In the genomic region with DNA sequence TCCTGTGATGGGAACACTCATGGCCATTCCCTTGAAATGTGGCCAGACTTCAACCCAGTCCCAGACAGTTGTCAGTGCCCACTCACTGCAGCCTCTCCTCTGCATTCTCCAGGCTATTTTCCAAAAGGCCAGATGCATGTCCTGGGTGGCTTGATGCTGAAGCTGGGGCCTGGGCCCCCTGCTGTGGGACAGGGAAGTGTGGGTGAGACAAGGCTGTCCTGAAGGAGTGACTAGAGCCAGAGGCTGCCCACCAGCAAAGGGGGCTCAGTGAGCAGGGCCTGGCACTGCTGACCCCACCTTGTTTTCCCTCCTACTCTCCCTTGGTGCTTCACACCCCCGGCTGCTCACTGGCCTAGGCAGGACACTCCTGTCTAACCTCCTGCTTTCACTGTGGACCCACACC, we compare ENCODE assay signal across 10 cellular contexts. TPM values are rescaled to one million over a fixed set of nuclear protein-coding genes. Genes with fewer than 3 reads are reported as not detected.
DNase-seq lines count a peak whose midpoint lies in the region; ATAC-seq, FAIRE-seq and TF ChIP-seq lines count a peak whose summit lies in the region.
"Had no signal": no experiment of that assay in that cellular context is flagged by ENCODE, and none has a peak within 500 bp of the region (broad histone marks: within the 10 kb centered on the region; RNA-seq: fewer than 3 reads in every experiment).

No MANE protein-coding gene starts in this region.

- no peaks in the 10 kb centered on the region for H3K79me2 ChIP-seq in HepG2 (ENCODE audit: insufficient read depth, low read length)

- no peak overlapping the region for H3K4me3 ChIP-seq in HepG2 (replicated peaks in 1 of 3; ENCODE audit: insufficient read depth in 1 of 3, low read depth in 2 of 3, low read length in 3 of 3)

- H3K4me1 Mint-ChIP-seq in activated T-helper 1 cell treated with anti-CD3 and anti-CD28 coated beads, Interleukin-12 subunit alpha, Interleukin-12 subunit beta, Interleukin-2, Interleukin-4 antibody, amounts not matched to agents 30 ng/mL and 10 ng/mL and 1 ng/mL, durations not matched to agents 14 hours and 24 hours and 36 hours (ENCODE audit: low read depth): peaks cover 83% of the 10 kb centered on the region
- peaks cover 82% of the 10 kb centered on the region for H3K4me1 Mint-ChIP-seq in stimulated activated naive CD8-positive, alpha-beta T cell treated with anti-CD3 and anti-CD28 coated beads, Interleukin-15, amount 100 ng/mL, for 72 hours

- H3K27ac Mint-ChIP-seq in activated T-helper 1 cell treated with anti-CD3 and anti-CD28 coated beads, Interleukin-12 subunit alpha, Interleukin-12 subunit beta, Interleukin-2, Interleukin-4 antibody, amounts not matched to agents 30 ng/mL and 10 ng/mL and 1 ng/mL, durations not matched to agents 14 hours and 24 hours and 36 hours: peak overlapping the region; percentile 98
- peak overlapping the region; percentile 94 to 99 for H3K27ac Mint-ChIP-seq in stimulated activated naive CD8-positive, alpha-beta T cell treated with anti-CD3 and anti-CD28 coated beads, Interleukin-15, amount 100 ng/mL, for 72 hours

- H4K20me1 ChIP-seq in HepG2 (ENCODE audit: insufficient read depth, low read length): no peaks in the 10 kb centered on the region

- FAIRE-seq in HepG2 (lab: Jason Lieb, UNC): no peak

- H3K4me2 ChIP-seq in HepG2 (ENCODE audit: low read depth, low read length): peak overlapping the region; percentile 98

- H3K9me3 Mint-ChIP-seq in activated T-helper 1 cell treated with anti-CD3 and anti-CD28 coated beads, Interleukin-12 subunit alpha, Interleukin-12 subunit beta, Interleukin-2, Interleukin-4 antibody, amounts not matched to agents 30 ng/mL and 10 ng/mL and 1 ng/mL, durations not matched to agents 14 hours and 24 hours and 36 hours: no peaks in the 10 kb centered on the region
- no peaks in the 10 kb centered on the region for H3K9me3 Mint-ChIP-seq in stimulated activated naive CD8-positive, alpha-beta T cell treated with anti-CD3 and anti-CD28 coated beads, Interleukin-15, amount 100 ng/mL, for 72 hours

- TF ChIP-seq CTCF in HepG2 (CRISPR knock-in tag; IDR thresholded peaks at IDR 0.05): no peak

- no peak overlapping the region for H2AFZ ChIP-seq in HepG2 (ENCODE audit: low read length)

- TF ChIP-seq EP300 in HepG2 (IDR thresholded peaks at IDR 0.05; ENCODE audit: low read depth in 2 of 2, low read length in 2 of 2): no peak
- no peak for TF ChIP-seq EP300 in HepG2 (CRISPR knock-in tag; IDR thresholded peaks at IDR 0.05; ENCODE audit: borderline replicate concordance)

- no TSS peak for BruUV-seq in HepG2 (replicated peaks; lab: Mats Ljungman, UMichigan)

- intact Hi-C loops in activated T-helper 1 cell treated with anti-CD3 and anti-CD28 coated beads, Interleukin-12 subunit alpha, Interleukin-12 subunit beta, Interleukin-2, Interleukin-4 antibody, amounts not matched to agents 30 ng/mL and 10 ng/mL and 1 ng/mL, durations not matched to agents 14 hours and 24 hours and 36 hours (cut with micrococcal nuclease): loop anchor here (2.0 kb wide), 1 partner anchor 17 kb away; the partner anchor contains the start of gene MAPKAPK3
- intact Hi-C loops in HepG2 (cut with micrococcal nuclease; ENCODE audit: unreplicated experiment): no loop called here

- WGBS in HepG2 (ENCODE audit: low lambda C conversion rate): 88% methylated on average over 1 of the region's 1 CpG

- H3K4me1 ChIP-seq in HepG2 (ENCODE audit: insufficient read depth, low read length): peaks cover 73% of the 10 kb centered on the region

- H3K4me3 Mint-ChIP-seq in activated T-helper 1 cell treated with anti-CD3 and anti-CD28 coated beads, Interleukin-12 subunit alpha, Interleukin-12 subunit beta, Interleukin-2, Interleukin-4 antibody, amounts not matched to agents 30 ng/mL and 10 ng/mL and 1 ng/mL, durations not matched to agents 14 hours and 24 hours and 36 hours: peak overlapping the region; percentile 99
- H3K4me3 Mint-ChIP-seq in stimulated activated naive CD8-positive, alpha-beta T cell treated with anti-CD3 and anti-CD28 coated beads, Interleukin-15, amount 100 ng/mL, for 72 hours: peak overlapping the region; percentile 89 to 99

- POLR2A ChIA-PET in HepG2 (lab: Yijun Ruan, JAX): interaction anchor here (1.7 to 4.7 kb wide), 6 partner anchors 9 to 17 kb away, joined by 7 to 176 read pairs (median 22); partner anchors contain the start of genes CISH and MAPKAPK3

- CTCF ChIA-PET in HepG2 (lab: Yijun Ruan, JAX; ENCODE audit: low intra/inter-chr PET ratio, low total read pairs): no interaction called here

- no peaks in the 10 kb centered on the region for H3K36me3 ChIP-seq in HepG2 (replicated peaks in 1 of 2; ENCODE audit: control insufficient read depth in 1 of 2, insufficient read depth in 2 of 2, low read length in 2 of 2)

- TF ChIP-seq POLR2A in HepG2 (IDR thresholded peaks at IDR 0.05; ENCODE audit: insufficient read depth in 1 of 2, low read depth in 2 of 2, low read length in 2 of 2) (no peak), erythroblast (IDR thresholded peaks at IDR 0.05; ENCODE audit: low read length) (no peak)

- peaks cover 48% of the 10 kb centered on the region for H3K36me3 Mint-ChIP-seq in activated T-helper 1 cell treated with anti-CD3 and anti-CD28 coated beads, Interleukin-12 subunit alpha, Interleukin-12 subunit beta, Interleukin-2, Interleukin-4 antibody, amounts not matched to agents 30 ng/mL and 10 ng/mL and 1 ng/mL, durations not matched to agents 14 hours and 24 hours and 36 hours (ENCODE audit: low read depth)

- peak overlapping the region; percentile 12; the same call in 1 of the 2 replicates for H3K9ac ChIP-seq in HepG2 (ENCODE audit: insufficient read depth, low read depth, low read length)

- no peak for TF ChIP-seq RAD21 in HepG2 (CRISPR knock-in tag; IDR thresholded peaks at IDR 0.05)

- in situ Hi-C loops in HepG2 (cut with HindIII; ENCODE audit: extremely low pct_ligation_motif_present, low pct_unique_long_range_greater_than_20kb): no loop called here

- peak overlapping the region; percentile 97 for H3K27ac ChIP-seq in HepG2 (ENCODE audit: extremely low read length, insufficient read depth, low read length)

- ATAC-seq in HepG2: no peak
- no peak for ATAC-seq in stimulated activated naive CD8-positive, alpha-beta T cell treated with anti-CD3 and anti-CD28 coated beads, Interleukin-15, amount 100 ng/mL, for 72 hours

- DNase-seq in activated CD4-positive, alpha-beta T cell treated with anti-CD3 and anti-CD28 coated beads, Interleukin-2, amount 50 U/mL, for 48 hours: peak; percentile 26
- DNase-seq in activated CD4-positive, alpha-beta T cell treated with anti-CD3 and anti-CD28 coated beads for 4 hours: no peak
- DNase-seq in activated T-helper 1 cell treated with anti-CD3 and anti-CD28 coated beads, Interleukin-12 subunit alpha, Interleukin-12 subunit beta, Interleukin-2, Interleukin-4 antibody, amounts not matched to agents 30 ng/mL and 10 ng/mL and 1 ng/mL, durations not matched to agents 14 hours and 24 hours and 36 hours (ENCODE audit: low spot score): no peak
- DNase-seq in HepG2 (ENCODE audit: low spot score) (no peak), HCEC 1CT (no peak), erythroblast (lab: John Stamatoyannopoulos, UW) (no peak), COR-L47 (lab: John Stamatoyannopoulos, UW) (no peak)
- DNase-seq in stimulated activated naive CD8-positive, alpha-beta T cell treated with anti-CD3 and anti-CD28 coated beads, Interleukin-15, amount 100 ng/mL, for 72 hours: no peak
- DNase-seq: midbrain, NCI-H82 had no signal

- no peaks in the 10 kb centered on the region for H3K9me3 ChIP-seq in HepG2 (ENCODE audit: low read length)

- no peaks in the 10 kb centered on the region for H3K27me3 ChIP-seq in HepG2 (ENCODE audit: control insufficient read depth in 1 of 2, insufficient read depth in 2 of 2, low read length in 2 of 2)

- H3K27me3 Mint-ChIP-seq in activated T-helper 1 cell treated with anti-CD3 and anti-CD28 coated beads, Interleukin-12 subunit alpha, Interleukin-12 subunit beta, Interleukin-2, Interleukin-4 antibody, amounts not matched to agents 30 ng/mL and 10 ng/mL and 1 ng/mL, durations not matched to agents 14 hours and 24 hours and 36 hours (ENCODE audit: insufficient read depth): no peaks in the 10 kb centered on the region
- H3K27me3 Mint-ChIP-seq in stimulated activated naive CD8-positive, alpha-beta T cell treated with anti-CD3 and anti-CD28 coated beads, Interleukin-15, amount 100 ng/mL, for 72 hours: no peaks in the 10 kb centered on the region

RNA-seq across cellular contexts. Expression of gene CISH, which starts 11.9 kb away (rescaled TPM):
- total RNA-seq in activated T-helper 1 cell treated with anti-CD3 and anti-CD28 coated beads, Interleukin-12 subunit alpha, Interleukin-12 subunit beta, Interleukin-2, Interleukin-4 antibody, amounts not matched to agents 30 ng/mL and 10 ng/mL and 1 ng/mL, durations not matched to agents 14 hours and 24 hours and 36 hours: 334 and 341 TPM in 2 replicates
- 0.73 and 0.91 TPM in 2 replicates for total RNA-seq in HepG2 (2016; rRNA removed; fragmentation: Illumina TruSeq; extraction: Trizol)
- 0.20 and 0.44 TPM in 2 replicates for total RNA-seq in HepG2 (2016; cell fraction: cytosol; rRNA removed; fragmentation: Illumina TruSeq; extraction: Trizol; ENCODE audit: low read depth)
- total RNA-seq in HepG2 (2016; cell fraction: insoluble cytoplasmic fraction; rRNA removed; fragmentation: Illumina TruSeq; extraction: Trizol): 0.82 and 1.2 TPM in 2 replicates
- 1.2 and 1.4 TPM in 2 replicates for total RNA-seq in HepG2 (2016; cell fraction: membrane; rRNA removed; fragmentation: Illumina TruSeq; extraction: Trizol)
- 0.81 and 0.85 TPM in 2 replicates for total RNA-seq in HepG2 (2016; cell fraction: nucleus; rRNA removed; fragmentation: Illumina TruSeq; extraction: Trizol)
- polyA plus RNA-seq in HepG2 (2011; rRNA removed): 1.5 and 2.8 TPM in 2 replicates
- 1.5 and 1.7 TPM in 2 replicates for polyA plus RNA-seq in HepG2 (2011; cell fraction: cytosol; rRNA removed)
- 4.4 and 7.4 TPM in 2 replicates for polyA plus RNA-seq in HepG2 (2011; cell fraction: nucleus; rRNA removed)
- polyA plus RNA-seq in HepG2 (2012): 2.1 and 2.9 TPM in 2 replicates
- 0.21 and 0.27 TPM in 2 replicates for polyA plus RNA-seq in HepG2 (2016; cell fraction: cytosol; fragmentation: Illumina TruSeq; extraction: Trizol; ENCODE audit: low read depth)
- 1.9 and 2.2 TPM in 2 replicates for polyA plus RNA-seq in HepG2 (2016; cell fraction: insoluble cytoplasmic fraction; fragmentation: Illumina TruSeq; extraction: Trizol; ENCODE audit: low read depth)
- 0.84 and 1.0 TPM in 2 replicates for polyA plus RNA-seq in HepG2 (2016; cell fraction: membrane; fragmentation: Illumina TruSeq; extraction: Trizol; ENCODE audit: low read depth)
- polyA plus RNA-seq in HepG2 (2016; cell fraction: nucleus; fragmentation: Illumina TruSeq; extraction: Trizol; ENCODE audit: insufficient read depth, low read depth): 1.9 and 3.2 TPM in 2 replicates
- 1.9 and 6.3 TPM in 2 replicates for polyA minus RNA-seq in HepG2 (2011; rRNA and poly(A)+ RNA removed; ENCODE audit: low replicate concordance)
- polyA minus RNA-seq in HepG2 (2011; cell fraction: cytosol; rRNA and poly(A)+ RNA removed): 1.6 and 2.8 TPM in 2 replicates
- polyA minus RNA-seq in HepG2 (2011; cell fraction: nucleus; rRNA and poly(A)+ RNA removed): 2.6 and 4.6 TPM in 2 replicates

RNA-seq across cellular contexts. Expression of gene MAPKAPK3, which starts 17.2 kb away (rescaled TPM):
- total RNA-seq in activated T-helper 1 cell treated with anti-CD3 and anti-CD28 coated beads, Interleukin-12 subunit alpha, Interleukin-12 subunit beta, Interleukin-2, Interleukin-4 antibody, amounts not matched to agents 30 ng/mL and 10 ng/mL and 1 ng/mL, durations not matched to agents 14 hours and 24 hours and 36 hours: 191 and 201 TPM in 2 replicates
- 41.2 and 48.5 TPM in 2 replicates for total RNA-seq in HepG2 (2016; rRNA removed; fragmentation: Illumina TruSeq; extraction: Trizol)
- total RNA-seq in HepG2 (2016; cell fraction: cytosol; rRNA removed; fragmentation: Illumina TruSeq; extraction: Trizol; ENCODE audit: low read depth): 18.9 and 21.3 TPM in 2 replicates
- total RNA-seq in HepG2 (2016; cell fraction: insoluble cytoplasmic fraction; rRNA removed; fragmentation: Illumina TruSeq; extraction: Trizol): 40.5 and 43.9 TPM in 2 replicates
- 51.7 and 60.5 TPM in 2 replicates for total RNA-seq in HepG2 (2016; cell fraction: membrane; rRNA removed; fragmentation: Illumina TruSeq; extraction: Trizol)
- total RNA-seq in HepG2 (2016; cell fraction: nucleus; rRNA removed; fragmentation: Illumina TruSeq; extraction: Trizol): 21.2 and 24.7 TPM in 2 replicates
- polyA plus RNA-seq in HepG2 (2011; rRNA removed): 39.9 and 46.2 TPM in 2 replicates
- polyA plus RNA-seq in HepG2 (2011; cell fraction: cytosol; rRNA removed): 40.2 and 41.3 TPM in 2 replicates
- 23.0 and 28.1 TPM in 2 replicates for polyA plus RNA-seq in HepG2 (2011; cell fraction: nucleus; rRNA removed)
- 21.8 and 22.2 TPM in 2 replicates for polyA plus RNA-seq in HepG2 (2012)
- polyA plus RNA-seq in HepG2 (2016; cell fraction: cytosol; fragmentation: Illumina TruSeq; extraction: Trizol; ENCODE audit: low read depth): 23.5 and 31.3 TPM in 2 replicates
- polyA plus RNA-seq in HepG2 (2016; cell fraction: insoluble cytoplasmic fraction; fragmentation: Illumina TruSeq; extraction: Trizol; ENCODE audit: low read depth): 53.8 and 56.3 TPM in 2 replicates
- polyA plus RNA-seq in HepG2 (2016; cell fraction: membrane; fragmentation: Illumina TruSeq; extraction: Trizol; ENCODE audit: low read depth): 50.2 and 54.3 TPM in 2 replicates
- polyA plus RNA-seq in HepG2 (2016; cell fraction: nucleus; fragmentation: Illumina TruSeq; extraction: Trizol; ENCODE audit: insufficient read depth, low read depth): 31.0 and 31.6 TPM in 2 replicates
- 48.5 and 89.7 TPM in 2 replicates for polyA minus RNA-seq in HepG2 (2011; rRNA and poly(A)+ RNA removed; ENCODE audit: low replicate concordance)
- polyA minus RNA-seq in HepG2 (2011; cell fraction: cytosol; rRNA and poly(A)+ RNA removed): 15.7 and 16.5 TPM in 2 replicates
- polyA minus RNA-seq in HepG2 (2011; cell fraction: nucleus; rRNA and poly(A)+ RNA removed): 13.4 and 16.9 TPM in 2 replicates

RNA-seq across cellular contexts. Expression of gene HEMK1, which starts 30.4 kb away (rescaled TPM):
- total RNA-seq in activated T-helper 1 cell treated with anti-CD3 and anti-CD28 coated beads, Interleukin-12 subunit alpha, Interleukin-12 subunit beta, Interleukin-2, Interleukin-4 antibody, amounts not matched to agents 30 ng/mL and 10 ng/mL and 1 ng/mL, durations not matched to agents 14 hours and 24 hours and 36 hours: 54.1 and 58.0 TPM in 2 replicates
- total RNA-seq in HepG2 (2016; rRNA removed; fragmentation: Illumina TruSeq; extraction: Trizol): 6.3 and 9.8 TPM in 2 replicates
- 3.3 and 3.8 TPM in 2 replicates for total RNA-seq in HepG2 (2016; cell fraction: cytosol; rRNA removed; fragmentation: Illumina TruSeq; extraction: Trizol; ENCODE audit: low read depth)
- total RNA-seq in HepG2 (2016; cell fraction: insoluble cytoplasmic fraction; rRNA removed; fragmentation: Illumina TruSeq; extraction: Trizol): 4.7 and 8.7 TPM in 2 replicates
- total RNA-seq in HepG2 (2016; cell fraction: membrane; rRNA removed; fragmentation: Illumina TruSeq; extraction: Trizol): 6.7 and 7.4 TPM in 2 replicates
- total RNA-seq in HepG2 (2016; cell fraction: nucleus; rRNA removed; fragmentation: Illumina TruSeq; extraction: Trizol): 10.1 and 13.3 TPM in 2 replicates
- polyA plus RNA-seq in HepG2 (2011; rRNA removed): 12.6 and 16.2 TPM in 2 replicates
- polyA plus RNA-seq in HepG2 (2011; cell fraction: cytosol; rRNA removed): 6.7 and 8.8 TPM in 2 replicates
- polyA plus RNA-seq in HepG2 (2011; cell fraction: nucleus; rRNA removed): 54.5 and 63.4 TPM in 2 replicates
- 7.1 and 8.2 TPM in 2 replicates for polyA plus RNA-seq in HepG2 (2012)
- 4.2 and 5.6 TPM in 2 replicates for polyA plus RNA-seq in HepG2 (2016; cell fraction: cytosol; fragmentation: Illumina TruSeq; extraction: Trizol; ENCODE audit: low read depth)
- 3.7 and 6.3 TPM in 2 replicates for polyA plus RNA-seq in HepG2 (2016; cell fraction: insoluble cytoplasmic fraction; fragmentation: Illumina TruSeq; extraction: Trizol; ENCODE audit: low read depth)
- polyA plus RNA-seq in HepG2 (2016; cell fraction: membrane; fragmentation: Illumina TruSeq; extraction: Trizol; ENCODE audit: low read depth): 4.9 TPM in 2 replicates
- 20.5 and 21.1 TPM in 2 replicates for polyA plus RNA-seq in HepG2 (2016; cell fraction: nucleus; fragmentation: Illumina TruSeq; extraction: Trizol; ENCODE audit: insufficient read depth, low read depth)
- polyA minus RNA-seq in HepG2 (2011; rRNA and poly(A)+ RNA removed; ENCODE audit: low replicate concordance): 15.2 and 19.7 TPM in 2 replicates
- 2.2 and 4.5 TPM in 2 replicates for polyA minus RNA-seq in HepG2 (2011; cell fraction: cytosol; rRNA and poly(A)+ RNA removed)
- polyA minus RNA-seq in HepG2 (2011; cell fraction: nucleus; rRNA and poly(A)+ RNA removed): 25.0 and 25.6 TPM in 2 replicates

RNA-seq across cellular contexts. Expression of gene C3orf18, which starts 32.2 kb away (rescaled TPM):
- 21.5 and 21.9 TPM in 2 replicates for total RNA-seq in activated T-helper 1 cell treated with anti-CD3 and anti-CD28 coated beads, Interleukin-12 subunit alpha, Interleukin-12 subunit beta, Interleukin-2, Interleukin-4 antibody, amounts not matched to agents 30 ng/mL and 10 ng/mL and 1 ng/mL, durations not matched to agents 14 hours and 24 hours and 36 hours
- total RNA-seq in HepG2 (2016; rRNA removed; fragmentation: Illumina TruSeq; extraction: Trizol): 1.2 and 1.6 TPM in 2 replicates
- 1.2 and 1.5 TPM in 2 replicates for total RNA-seq in HepG2 (2016; cell fraction: cytosol; rRNA removed; fragmentation: Illumina TruSeq; extraction: Trizol; ENCODE audit: low read depth)
- total RNA-seq in HepG2 (2016; cell fraction: insoluble cytoplasmic fraction; rRNA removed; fragmentation: Illumina TruSeq; extraction: Trizol): 0.88 and 1.5 TPM in 2 replicates
- 2.2 and 3.1 TPM in 2 replicates for total RNA-seq in HepG2 (2016; cell fraction: membrane; rRNA removed; fragmentation: Illumina TruSeq; extraction: Trizol)
- total RNA-seq in HepG2 (2016; cell fraction: nucleus; rRNA removed; fragmentation: Illumina TruSeq; extraction: Trizol): 0.97 and 1.1 TPM in 2 replicates
- 4.6 and 4.8 TPM in 2 replicates for polyA plus RNA-seq in HepG2 (2011; rRNA removed)
- polyA plus RNA-seq in HepG2 (2011; cell fraction: cytosol; rRNA removed): 3.8 and 4.2 TPM in 2 replicates
- 8.1 and 8.7 TPM in 2 replicates for polyA plus RNA-seq in HepG2 (2011; cell fraction: nucleus; rRNA removed)
- 1.7 and 1.8 TPM in 2 replicates for polyA plus RNA-seq in HepG2 (2012)
- polyA plus RNA-seq in HepG2 (2016; cell fraction: cytosol; fragmentation: Illumina TruSeq; extraction: Trizol; ENCODE audit: low read depth): 1.5 and 1.8 TPM in 2 replicates
- polyA plus RNA-seq in HepG2 (2016; cell fraction: insoluble cytoplasmic fraction; fragmentation: Illumina TruSeq; extraction: Trizol; ENCODE audit: low read depth): 0.85 and 1.2 TPM in 2 replicates
- polyA plus RNA-seq in HepG2 (2016; cell fraction: membrane; fragmentation: Illumina TruSeq; extraction: Trizol; ENCODE audit: low read depth): 2.3 and 2.4 TPM in 2 replicates
- polyA plus RNA-seq in HepG2 (2016; cell fraction: nucleus; fragmentation: Illumina TruSeq; extraction: Trizol; ENCODE audit: insufficient read depth, low read depth): 1.6 and 2.3 TPM in 2 replicates
- polyA minus RNA-seq in HepG2 (2011; rRNA and poly(A)+ RNA removed; ENCODE audit: low replicate concordance): 6.2 and 6.4 TPM in 2 replicates
- 1.5 and 2.3 TPM in 2 replicates for polyA minus RNA-seq in HepG2 (2011; cell fraction: cytosol; rRNA and poly(A)+ RNA removed)
- 1.8 and 3.5 TPM in 2 replicates for polyA minus RNA-seq in HepG2 (2011; cell fraction: nucleus; rRNA and poly(A)+ RNA removed)

Comparison
In these comparisons a context has a peak if more than half of its experiments do, and no peak if none do; other contexts are left out.
1. DNase-seq: peak in activated CD4-positive, alpha-beta T cell treated with anti-CD3 and anti-CD28 coated beads, Interleukin-2, amount 50 U/mL, for 48 hours (2 of 2); none in activated CD4-positive, alpha-beta T cell treated with anti-CD3 and anti-CD28 coated beads for 4 hours (0 of 2), activated T-helper 1 cell treated with anti-CD3 and anti-CD28 coated beads, Interleukin-12 subunit alpha, Interleukin-12 subunit beta, Interleukin-2, Interleukin-4 antibody, amounts not matched to agents 30 ng/mL and 10 ng/mL and 1 ng/mL, durations not matched to agents 14 hours and 24 hours and 36 hours (single experiment), HepG2 (single experiment), stimulated activated naive CD8-positive, alpha-beta T cell treated with anti-CD3 and anti-CD28 coated beads, Interleukin-15, amount 100 ng/mL, for 72 hours (0 of 2), HCEC 1CT (single experiment), erythroblast (0 of 2) and COR-L47 (single experiment).
2. RNA of gene CISH, which starts 11.9 kb away (total RNA-seq): 334 to 341 TPM in activated T-helper 1 cell treated with anti-CD3 and anti-CD28 coated beads, Interleukin-12 subunit alpha, Interleukin-12 subunit beta, Interleukin-2, Interleukin-4 antibody, amounts not matched to agents 30 ng/mL and 10 ng/mL and 1 ng/mL, durations not matched to agents 14 hours and 24 hours and 36 hours; 0.20 to 1.4 TPM in HepG2; every median in the first group is over 100 times any median in the second.